39 cellular contexts compared by ENCODE assay signal in genomic region chr16:57333402-57333801, GRCh38. TPM values are rescaled to one million over a fixed set of nuclear protein-coding genes. Genes with fewer than 3 reads are reported as not detected.
"Had no signal": no experiment of that assay in that cellular context is flagged by ENCODE, and none has a peak within 500 bp of the region (broad histone marks: within the 10 kb centered on the region; RNA-seq: fewer than 3 reads in every experiment).

No MANE protein-coding gene starts in this region.

- DNase-seq: activated B cell treated with CpG ODN at 0.5 μM for 24 hours; activated CD4-positive, alpha-beta memory T cell treated with anti-CD3 and anti-CD28 coated beads for 36 hours; activated CD4-positive, alpha-beta T cell treated with anti-CD3 and anti-CD28 coated beads for 4 hours; activated CD4-positive, alpha-beta T cell treated with anti-CD3 and anti-CD28 coated beads, Interleukin-2, amount 10 ng/mL, durations not matched to agents 24 days and 14 days; activated CD4-positive, alpha-beta T cell treated with anti-CD3 and anti-CD28 coated beads, Interleukin-2, amount 50 U/mL, for 1 hour; activated CD4-positive, alpha-beta T cell treated with anti-CD3 and anti-CD28 coated beads, Interleukin-2, amount 50 U/mL, for 4 hours; activated CD4-positive, CD25-positive, alpha-beta regulatory T cell treated with anti-CD3 and anti-CD28 coated beads, Interleukin-2, amount 50 U/mL, for 72 hours; activated CD8-positive, alpha-beta memory T cell treated with anti-CD3 and anti-CD28 coated beads, Interleukin-2, amount 50 U/mL, for 4 hours; activated CD8-positive, alpha-beta T cell treated with anti-CD3 and anti-CD28 coated beads for 36 hours; activated effector memory CD4-positive, alpha-beta T cell treated with anti-CD3 and anti-CD28 coated beads, Interleukin-2, amount 50 U/mL, for 16 hours; activated gamma-delta T cell treated with Interleukin-2 at 50 U/mL for 16 hours; activated naive CD4-positive, alpha-beta T cell; activated naive CD4-positive, alpha-beta T cell treated with anti-CD3 and anti-CD28 coated beads for 36 hours; activated naive CD4-positive, alpha-beta T cell treated with anti-CD3 and anti-CD28 coated beads, Interleukin-2, amount 50 U/mL, for 16 hours; activated naive CD8-positive, alpha-beta T cell treated with anti-CD3 and anti-CD28 coated beads for 36 hours; activated T-cell treated with anti-CD3 and anti-CD28 coated beads for 4 hours; activated T-cell treated with anti-CD3 and anti-CD28 coated beads, Interleukin-2, amount 50 U/mL, for 1 hour; activated T-cell treated with anti-CD3 and anti-CD28 coated beads, Interleukin-2, amount 50 U/mL, for 4 hours; activated T-cell treated with anti-CD3 and anti-CD28 coated beads, Interleukin-2, amount 50 U/mL, for 72 hours; adrenal gland; amniotic stem cell; aorta; body of pancreas; brain microvascular endothelial cell; central memory CD4-positive, alpha-beta T cell; T-helper 1 cell; T-helper 2 cell; T-helper 9 cell; WERI-Rb-1 had no signal

- H3K4me3 ChIP-seq: adrenal gland, body of pancreas, breast epithelium had no signal

- H3K4me1 ChIP-seq: adrenal gland, body of pancreas, breast epithelium had no signal

- H3K27me3 Mint-ChIP-seq: activated B cell treated with CpG ODN at 0.5 μM for 24 hours had no signal

- H3K27ac Mint-ChIP-seq: activated B cell treated with CpG ODN at 0.5 μM for 24 hours; activated CD4-positive, alpha-beta memory T cell treated with anti-CD3 and anti-CD28 coated beads for 36 hours; activated CD4-positive, alpha-beta T cell treated with anti-CD3 and anti-CD28 coated beads, Interleukin-2, amount 10 ng/mL, durations not matched to agents 24 days and 14 days; activated CD8-positive, alpha-beta T cell treated with anti-CD3 and anti-CD28 coated beads for 36 hours; activated naive CD4-positive, alpha-beta T cell treated with anti-CD3 and anti-CD28 coated beads for 36 hours; activated naive CD4-positive, alpha-beta T cell treated with anti-CD3 and anti-CD28 coated beads, Interleukin-2, amount 50 U/mL, for 72 hours; activated naive CD8-positive, alpha-beta T cell treated with anti-CD3 and anti-CD28 coated beads for 36 hours; activated T-cell treated with anti-CD3 and anti-CD28 coated beads, Interleukin-2, amount 50 U/mL, for 72 hours; activated T-helper 1 cell treated with anti-CD3 and anti-CD28 coated beads, Interleukin-12 subunit alpha, Interleukin-12 subunit beta, Interleukin-2, Interleukin-4 antibody, amounts not matched to agents 30 ng/mL and 10 ng/mL and 1 ng/mL, durations not matched to agents 14 hours and 24 hours and 36 hours; activated T-helper 17 cell treated with anti-CD3 and anti-CD28 coated beads, Interleukin-2, amount 50 U/mL, for 72 hours; T-helper 1 cell treated with Interleukin-12 subunit alpha and Interleukin-12 subunit beta and Interleukin-4 antibody, amounts not matched to agents 30 μg/mL and 1 μg/mL, for 36 hours; T-helper 2 cell treated with Interferon-gamma antibody and Interleukin-4, amounts not matched to agents 5 μg/mL and 100 μg/mL, for 36 hours had no signal

- H3K9me3 ChIP-seq: adrenal gland, body of pancreas had no signal

- H3K4me3 Mint-ChIP-seq: activated B cell treated with CpG ODN at 0.5 μM for 24 hours; activated CD4-positive, alpha-beta memory T cell treated with anti-CD3 and anti-CD28 coated beads for 36 hours; activated CD4-positive, alpha-beta T cell treated with anti-CD3 and anti-CD28 coated beads, Interleukin-2, amount 10 ng/mL, durations not matched to agents 24 days and 14 days; activated CD8-positive, alpha-beta T cell treated with anti-CD3 and anti-CD28 coated beads for 36 hours; activated naive CD4-positive, alpha-beta T cell treated with anti-CD3 and anti-CD28 coated beads for 36 hours; activated naive CD8-positive, alpha-beta T cell treated with anti-CD3 and anti-CD28 coated beads for 36 hours; activated T-cell treated with anti-CD3 and anti-CD28 coated beads, Interleukin-2, amount 50 U/mL, for 4 hours; activated T-cell treated with anti-CD3 and anti-CD28 coated beads, Interleukin-2, amount 50 U/mL, for 72 hours; activated T-helper 1 cell treated with anti-CD3 and anti-CD28 coated beads, Interleukin-12 subunit alpha, Interleukin-12 subunit beta, Interleukin-2, Interleukin-4 antibody, amounts not matched to agents 30 ng/mL and 10 ng/mL and 1 ng/mL, durations not matched to agents 14 hours and 24 hours and 36 hours; activated T-helper 17 cell treated with anti-CD3 and anti-CD28 coated beads, Interleukin-2, amount 50 U/mL, for 72 hours; T-helper 1 cell treated with Interleukin-12 subunit alpha and Interleukin-12 subunit beta and Interleukin-4 antibody, amounts not matched to agents 30 μg/mL and 1 μg/mL, for 36 hours; T-helper 2 cell treated with Interferon-gamma antibody and Interleukin-4, amounts not matched to agents 5 μg/mL and 100 μg/mL, for 36 hours had no signal

- H3K36me3 Mint-ChIP-seq: activated CD4-positive, alpha-beta memory T cell treated with anti-CD3 and anti-CD28 coated beads for 36 hours had no signal

- H3K36me3 ChIP-seq: adrenal gland, brain microvascular endothelial cell, breast epithelium, WERI-Rb-1 had no signal

- H3K4me1 Mint-ChIP-seq: activated B cell treated with CpG ODN at 0.5 μM for 24 hours; activated naive CD8-positive, alpha-beta T cell treated with anti-CD3 and anti-CD28 coated beads for 36 hours; activated T-helper 17 cell treated with anti-CD3 and anti-CD28 coated beads, Interleukin-2, amount 50 U/mL, for 72 hours had no signal

- H3K27ac ChIP-seq: adrenal gland, body of pancreas, brain microvascular endothelial cell, breast epithelium, WERI-Rb-1 had no signal

- ATAC-seq: activated CD8-positive, alpha-beta T cell treated with anti-CD3 and anti-CD28 coated beads for 36 hours; activated naive CD4-positive, alpha-beta T cell treated with anti-CD3 and anti-CD28 coated beads, Interleukin-2, amount 50 U/mL, for 72 hours; activated T-cell treated with anti-CD3 and anti-CD28 coated beads, Interleukin-2, amount 50 U/mL, for 4 hours; activated T-cell treated with anti-CD3 and anti-CD28 coated beads, Interleukin-2, amount 50 U/mL, for 72 hours; activated T-helper 17 cell treated with anti-CD3 and anti-CD28 coated beads, Interleukin-2, amount 50 U/mL, for 72 hours; body of pancreas had no signal

- H3K9me3 Mint-ChIP-seq: activated CD4-positive, alpha-beta T cell treated with anti-CD3 and anti-CD28 coated beads, Interleukin-2, amount 10 ng/mL, durations not matched to agents 24 days and 14 days; activated T-helper 1 cell treated with anti-CD3 and anti-CD28 coated beads, Interleukin-12 subunit alpha, Interleukin-12 subunit beta, Interleukin-2, Interleukin-4 antibody, amounts not matched to agents 30 ng/mL and 10 ng/mL and 1 ng/mL, durations not matched to agents 14 hours and 24 hours and 36 hours; T-helper 1 cell treated with Interleukin-12 subunit alpha and Interleukin-12 subunit beta and Interleukin-4 antibody, amounts not matched to agents 30 μg/mL and 1 μg/mL, for 36 hours; T-helper 2 cell treated with Interferon-gamma antibody and Interleukin-4, amounts not matched to agents 5 μg/mL and 100 μg/mL, for 36 hours had no signal

- FAIRE-seq: astrocyte, TTC549 had no signal

- H3K27me3 ChIP-seq: body of pancreas, breast epithelium had no signal

RNA-seq across cellular contexts. Expression of gene CCL22, which starts 25.2 kb away (rescaled TPM):
- total RNA-seq: astrocyte, body of pancreas, cardiac septum, cerebellum had no signal

RNA-seq across cellular contexts. Expression of gene CX3CL1, which starts 38.9 kb away (rescaled TPM):
- total RNA-seq: activated CD4-positive, alpha-beta memory T cell treated with anti-CD3 and anti-CD28 coated beads for 36 hours; activated CD4-positive, alpha-beta T cell treated with anti-CD3 and anti-CD28 coated beads, Interleukin-2, amount 10 ng/mL, durations not matched to agents 24 days and 14 days; activated naive CD4-positive, alpha-beta T cell treated with anti-CD3 and anti-CD28 coated beads for 36 hours; activated T-cell treated with anti-CD3 and anti-CD28 coated beads, Interleukin-2, amount 50 U/mL, for 72 hours; activated T-helper 1 cell treated with anti-CD3 and anti-CD28 coated beads, Interleukin-12 subunit alpha, Interleukin-12 subunit beta, Interleukin-2, Interleukin-4 antibody, amounts not matched to agents 30 ng/mL and 10 ng/mL and 1 ng/mL, durations not matched to agents 14 hours and 24 hours and 36 hours; activated T-helper 17 cell treated with anti-CD3 and anti-CD28 coated beads, Interleukin-2, amount 50 U/mL, for 72 hours had no signal

RNA-seq across cellular contexts. Expression of gene PLLP, which starts 48.9 kb away (rescaled TPM):
- total RNA-seq: activated B cell treated with CpG ODN at 0.5 μM for 24 hours; activated CD4-positive, alpha-beta memory T cell treated with anti-CD3 and anti-CD28 coated beads for 36 hours; activated CD4-positive, alpha-beta T cell treated with anti-CD3 and anti-CD28 coated beads, Interleukin-2, amount 10 ng/mL, durations not matched to agents 24 days and 14 days; activated T-helper 17 cell treated with anti-CD3 and anti-CD28 coated beads, Interleukin-2, amount 50 U/mL, for 72 hours had no signal
